ENCODE assay signal across 1 cellular context in genomic region chr22:36554101-36554500, GRCh38.
TF ChIP-seq lines count a peak whose summit lies in the region.

No MANE protein-coding gene starts in this region.

TF ChIP-seq in GM23338, 12 proteins besides CTCF, POLR2A, EP300 and RAD21:
- TF ChIP-seq REST (IDR thresholded peaks at IDR 0.05; ENCODE audit: unreplicated experiment): no peak
- TF ChIP-seq EZH2phosphoT487 (IDR thresholded peaks at IDR 0.05; ENCODE audit: unreplicated experiment): no peak
- TF ChIP-seq STAT1 (IDR thresholded peaks at IDR 0.05; ENCODE audit: unreplicated experiment): no peak
- TF ChIP-seq ZNF114 (CRISPR knock-in tag; IDR thresholded peaks at IDR 0.05): no peak
- no peak for TF ChIP-seq CREB1 (CRISPR knock-in tag; IDR thresholded peaks at IDR 0.05; ENCODE audit: low read depth)
- TF ChIP-seq POLR2AphosphoS5 (IDR thresholded peaks at IDR 0.05; ENCODE audit: low read depth): no peak
- no peak for TF ChIP-seq EZH2 (IDR thresholded peaks at IDR 0.05; ENCODE audit: low read depth, unreplicated experiment)
- no peak for TF ChIP-seq ETS1 (IDR thresholded peaks at IDR 0.05)
- no peak for TF ChIP-seq NANOG (IDR thresholded peaks at IDR 0.05; ENCODE audit: borderline replicate concordance)
